In the genomic region with DNA sequence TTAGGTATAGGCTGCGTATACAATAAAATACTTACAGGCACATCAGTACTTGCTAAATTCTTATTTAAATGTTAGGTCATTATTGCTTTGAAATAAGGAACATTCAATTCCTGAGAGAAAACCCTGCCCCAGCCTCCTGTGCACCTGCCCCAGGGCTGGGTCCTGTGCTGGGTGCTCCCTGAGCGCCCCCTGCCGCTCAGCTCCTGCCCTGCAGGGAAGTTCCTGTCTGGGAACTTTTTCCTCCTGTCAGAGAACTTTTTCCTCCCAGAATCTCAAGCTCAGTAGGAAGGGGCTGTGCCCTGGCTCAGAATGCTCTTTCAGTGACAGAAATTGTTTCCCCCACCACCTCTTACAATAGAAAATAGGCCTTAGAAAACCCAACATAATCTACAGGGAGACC, we compare ENCODE assay signal across 7 cellular contexts.
DNase-seq lines count a peak whose midpoint lies in the region; ATAC-seq and TF ChIP-seq lines count a peak whose summit lies in the region.

No MANE protein-coding gene starts in this region.

- no peaks in the 10 kb centered on the region for H3K27me3 ChIP-seq in GM06990 (replicated peaks; ENCODE audit: control insufficient read depth, insufficient read depth, low read length)

- peak in 1 of 2 donors; percentile 60 for ATAC-seq in naive thymus-derived CD8-positive, alpha-beta T cell
- ATAC-seq in GM19455 (IDR thresholded peaks at IDR 0.05; ENCODE audit: unreplicated experiment) (no peak), GM21786 (IDR thresholded peaks at IDR 0.05; ENCODE audit: unreplicated experiment) (no peak)

- H3K36me3 Mint-ChIP-seq in naive thymus-derived CD8-positive, alpha-beta T cell: no peaks in the 10 kb centered on the region

- peak overlapping the region in 5 of 10 donors; percentile 1 to 84 (median 44) for H3K27ac Mint-ChIP-seq in naive thymus-derived CD8-positive, alpha-beta T cell

- no peak overlapping the region for H3K4me3 Mint-ChIP-seq in naive thymus-derived CD8-positive, alpha-beta T cell

- peak; percentile 10 for DNase-seq in GM06990 (ENCODE audit: extremely low read depth, insufficient read length)
- no peak for DNase-seq in Jurkat, Clone E6-1 (ENCODE audit: low read depth, low spot score)
- peak; percentile 41 for DNase-seq in activated CD8-positive, alpha-beta memory T cell treated with anti-CD3 and anti-CD28 coated beads, Interleukin-2, amount 50 U/mL, for 4 hours
- peak in 6 of 10 donors; percentile 4 to 40 (median 36) for DNase-seq in naive thymus-derived CD8-positive, alpha-beta T cell
- no peak for DNase-seq in SKM-1 treated with dmso at 0.1 percent for 144 hours (lab: John Stamatoyannopoulos, UW; ENCODE audit: unreplicated experiment)

- no peaks in the 10 kb centered on the region for H3K9me3 Mint-ChIP-seq in naive thymus-derived CD8-positive, alpha-beta T cell

- H3K4me3 ChIP-seq in GM06990 (replicated peaks; ENCODE audit: low read depth, low read length): peak overlapping the region; percentile 43
- peak overlapping the region; percentile 7; the same call in 1 of the 2 replicates for H3K4me3 ChIP-seq in Jurkat, Clone E6-1 (ENCODE audit: low read length)

- peak; percentile 98 for TF ChIP-seq CTCF in GM06990 (IDR thresholded peaks at IDR 0.05; ENCODE audit: insufficient read depth, low read length, poor library complexity, severe bottlenecking)

- H3K27me3 Mint-ChIP-seq in naive thymus-derived CD8-positive, alpha-beta T cell: peaks cover 3 to 37% (median 17%) of the 10 kb centered on the region in 5 donors

- POLR2A ChIA-PET in naive thymus-derived CD8-positive, alpha-beta T cell (lab: Charles Lee): no interaction called here

- peaks cover 0 to 21% (median 19%) of the 10 kb centered on the region in 4 donors for H3K4me1 Mint-ChIP-seq in naive thymus-derived CD8-positive, alpha-beta T cell

- H3K36me3 ChIP-seq in GM06990 (ENCODE audit: control insufficient read depth, insufficient read depth, low read length): no peaks in the 10 kb centered on the region

Comparison
In these comparisons a context has a peak if more than half of its experiments do, and no peak if none do; other contexts are left out.
1. DNase-seq: peak in GM06990 (single experiment), activated CD8-positive, alpha-beta memory T cell treated with anti-CD3 and anti-CD28 coated beads, Interleukin-2, amount 50 U/mL, for 4 hours (single experiment) and naive thymus-derived CD8-positive, alpha-beta T cell (6 of 10); none in Jurkat, Clone E6-1 (single experiment) and SKM-1 treated with dmso at 0.1 percent for 144 hours (single experiment).